Comparison of ENCODE assay signal across 8 cellular contexts in genomic region chr9:98193336-98193944, GRCh38. TPM values are rescaled to one million over a fixed set of nuclear protein-coding genes. Genes with fewer than 3 reads are reported as not detected.
DNase-seq lines count a peak whose midpoint lies in the region; ATAC-seq and TF ChIP-seq lines count a peak whose summit lies in the region.

No MANE protein-coding gene starts in this region.

- DNase-seq in AG04450 (ENCODE audit: low read depth, low spot score) (no peak), chondrocyte (ENCODE audit: low spot score) (no peak), naive B cell (no peak), RPMI8226 (no peak), mesenteric fat pad (ENCODE audit: low spot score) (no peak), HT-29 (ENCODE audit: low spot score) (no peak), NCI-H2171 (lab: John Stamatoyannopoulos, UW) (no peak)

- no peak for TF ChIP-seq CTCF in AG04450 (IDR thresholded peaks at IDR 0.05; ENCODE audit: low read depth, low read length)
- TF ChIP-seq CTCF in chondrocyte (IDR thresholded peaks at IDR 0.05): peak; percentile 31

- H3K27ac ChIP-seq in AG04450 (ENCODE audit: low read depth, low read length): no peak overlapping the region
- no peak overlapping the region for H3K27ac ChIP-seq in HUES64 (ENCODE audit: low read depth, low read length)

- H3K4me3 Mint-ChIP-seq in chondrocyte (ENCODE audit: unreplicated experiment) (peak overlapping the region; percentile 83), naive B cell (peak overlapping the region; percentile 82 to 93 (median 88))

- no peak for ATAC-seq in naive B cell (ENCODE audit: low read depth in 2 of 2)

- H3K9me3 Mint-ChIP-seq in chondrocyte (ENCODE audit: low read depth) (no peaks in the 10 kb centered on the region), naive B cell (no peaks in the 10 kb centered on the region)

- H3K27me3 ChIP-seq in AG04450 (ENCODE audit: control insufficient read depth, insufficient read depth, low read length) (peaks cover 4% of the 10 kb centered on the region), HUES64 (ENCODE audit: insufficient read depth, low read length) (peaks cover 7% of the 10 kb centered on the region; the same call in 1 of the 2 replicates)

- peak overlapping the region; percentile 74 for H3K4me3 ChIP-seq in AG04450 (ENCODE audit: low read depth, low read length)
- peak overlapping the region; percentile 57 for H3K4me3 ChIP-seq in HUES64 (ENCODE audit: low read length)

- H3K4me1 Mint-ChIP-seq in chondrocyte (ENCODE audit: low read depth): peaks cover 21% of the 10 kb centered on the region
- H3K4me1 Mint-ChIP-seq in naive B cell: peaks cover 4 to 7% (median 5%) of the 10 kb centered on the region in 3 donors

- H3K9ac ChIP-seq in HUES64 (ENCODE audit: low read depth, low read length): no peak overlapping the region

- 62% methylated on average over 4 of the region's 8 CpGs for WGBS in HUES64

- H3K9me3 ChIP-seq in AG04450 (ENCODE audit: control insufficient read depth, insufficient read depth, low read length) (no peaks in the 10 kb centered on the region), HUES64 (ENCODE audit: insufficient read depth, low read depth, low read length) (no peaks in the 10 kb centered on the region)

- H3K36me3 Mint-ChIP-seq in chondrocyte (ENCODE audit: low read depth) (no peaks in the 10 kb centered on the region), naive B cell (no peaks in the 10 kb centered on the region)

- peak overlapping the region; percentile 71 for H3K27ac Mint-ChIP-seq in chondrocyte (ENCODE audit: unreplicated experiment)
- H3K27ac Mint-ChIP-seq in naive B cell: peak overlapping the region in 1 of 6 donors; percentile 75

- CTCF ChIA-PET in AG04450 (lab: Charles Lee): interaction anchor here (0.6 to 2.0 kb wide), 15 partner anchors 10 to 597 kb away, joined by 3 to 13 read pairs (median 4); partner anchors contain the start of gene TBC1D2

- no peaks in the 10 kb centered on the region for H3K36me3 ChIP-seq in HUES64 (ENCODE audit: insufficient read depth, low read length)

- POLR2A ChIA-PET in AG04450 (lab: Yijun Ruan, JAX): no interaction called here

- peaks cover 10% of the 10 kb centered on the region; the same call in 1 of the 2 replicates for H3K4me1 ChIP-seq in HUES64 (ENCODE audit: insufficient read depth, low read length)

- H3K27me3 Mint-ChIP-seq in chondrocyte (ENCODE audit: low read depth) (no peaks in the 10 kb centered on the region), naive B cell (peaks cover 0 to 17% (median 4%) of the 10 kb centered on the region in 3 donors)

RNA-seq across cellular contexts. Expression of gene CORO2A, which starts 1.0 kb away (rescaled TPM):
- polyA plus RNA-seq in AG04450 (2011; rRNA removed): 1.4 TPM in 2 replicates
- 1.9 and 2.4 TPM in 2 replicates for polyA minus RNA-seq in AG04450 (2011; rRNA and poly(A)+ RNA removed)
- polyA plus RNA-seq in HUES64 (2013, experiment 1 of 2): 14.5 TPM
- 20.8 TPM for polyA plus RNA-seq in HUES64 (2013, experiment 2 of 2)
- total RNA-seq in chondrocyte: 10.1 to 17.4 TPM (median 10.2 TPM) in 3 replicates
- 1 to 10 TPM in 2 of 6 donors, under 1 TPM in 3, not detected in 1; 0.49 to 2.3 (median 0.87) TPM for polyA plus RNA-seq in naive B cell (ENCODE audit: low read depth in 6 of 6)
- total RNA-seq in mesenteric fat pad: 2.5 TPM
- total RNA-seq in HT-29 (2014; rRNA removed; shearing (Covaris generic)): 23.2 and 23.6 TPM in 2 replicates
